In the genomic region with DNA sequence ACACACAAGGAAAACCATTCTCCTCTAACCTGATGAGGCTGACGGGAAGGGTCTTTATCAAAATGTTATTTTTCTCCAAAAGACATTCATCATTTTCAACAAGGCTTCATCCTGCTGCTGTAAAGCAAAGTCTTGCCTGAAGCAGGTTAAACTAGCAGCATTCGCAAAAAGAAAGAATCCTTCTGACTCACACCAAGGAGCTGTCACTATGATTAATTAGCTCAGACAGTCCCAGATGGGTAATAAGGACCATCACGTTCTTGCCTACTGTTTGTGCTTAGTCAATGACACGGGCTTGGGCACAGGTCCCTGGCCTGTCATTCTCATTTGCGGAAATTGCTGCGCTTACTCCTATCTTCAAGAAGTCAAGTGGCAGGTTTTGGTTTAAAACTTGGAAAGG, we compare ENCODE assay signal across 16 cellular contexts.
"Had no signal": no experiment of that assay in that cellular context is flagged by ENCODE, and none has a peak within 500 bp of the region (broad histone marks: within the 10 kb centered on the region; RNA-seq: fewer than 3 reads in every experiment).

No MANE protein-coding gene starts in this region.

- H3K36me3 Mint-ChIP-seq: natural killer cell treated with Interleukin-12 subunit alpha and Interleukin-12 subunit beta and Interleukin-15 and Interleukin-18, amount 100 ng/mL, for 72 hours; WTC11 had no signal

- H3K27me3 ChIP-seq: esophagus squamous epithelium, heart left ventricle, testis had no signal

- FAIRE-seq: islet of Langerhans had no signal

- H3K27ac ChIP-seq: heart left ventricle, testis had no signal

- H3K4me3 ChIP-seq: esophagus squamous epithelium, heart left ventricle, testis had no signal

- H3K9me3 Mint-ChIP-seq: natural killer cell treated with Interleukin-12 subunit alpha and Interleukin-12 subunit beta and Interleukin-15 and Interleukin-18, amount 100 ng/mL, for 72 hours; stimulated activated naive CD8-positive, alpha-beta T cell treated with anti-CD3 and anti-CD28 coated beads, Interleukin-15, Interleukin-2, amounts not matched to agents 100 ng/mL and 50 ng/mL, for 24 hours; T-helper 1 cell treated with Interleukin-12 subunit alpha and Interleukin-12 subunit beta and Interleukin-4 antibody, amounts not matched to agents 30 μg/mL and 1 μg/mL, for 36 hours; WTC11 had no signal

- DNase-seq: activated CD4-positive, alpha-beta T cell treated with anti-CD3 and anti-CD28 coated beads for 48 hours; activated CD8-positive, alpha-beta memory T cell treated with anti-CD3 and anti-CD28 coated beads, Interleukin-2, amount 50 U/mL, for 48 hours; activated CD8-positive, alpha-beta T cell treated with anti-CD3 and anti-CD28 coated beads, Interleukin-2, amount 10 ng/mL, durations not matched to agents 7 days and 5 days; central memory CD4-positive, alpha-beta T cell; dermis blood vessel endothelial cell; esophagus squamous epithelium; foreskin fibroblast; heart left ventricle; stimulated activated CD4-positive, alpha-beta T cell treated with anti-CD3 and anti-CD28 coated beads, Interleukin-4, amount 100 ng/mL, for 24 hours; testis had no signal

- H3K4me3 Mint-ChIP-seq: activated CD8-positive, alpha-beta T cell treated with anti-CD3 and anti-CD28 coated beads, Interleukin-2, amount 10 ng/mL, durations not matched to agents 7 days and 5 days; natural killer cell treated with Interleukin-12 subunit alpha and Interleukin-12 subunit beta and Interleukin-15 and Interleukin-18, amount 100 ng/mL, for 72 hours; stimulated activated naive CD8-positive, alpha-beta T cell treated with anti-CD3 and anti-CD28 coated beads, Interleukin-15, Interleukin-2, amounts not matched to agents 100 ng/mL and 50 ng/mL, for 24 hours; T-helper 1 cell treated with Interleukin-12 subunit alpha and Interleukin-12 subunit beta and Interleukin-4 antibody, amounts not matched to agents 30 μg/mL and 1 μg/mL, for 36 hours; WTC11 had no signal

- H3K36me3 ChIP-seq: esophagus squamous epithelium, heart left ventricle had no signal

- H3K27ac Mint-ChIP-seq: activated CD8-positive, alpha-beta T cell treated with anti-CD3 and anti-CD28 coated beads, Interleukin-2, amount 10 ng/mL, durations not matched to agents 7 days and 5 days; natural killer cell treated with Interleukin-12 subunit alpha and Interleukin-12 subunit beta and Interleukin-15 and Interleukin-18, amount 100 ng/mL, for 72 hours; stimulated activated naive CD8-positive, alpha-beta T cell treated with anti-CD3 and anti-CD28 coated beads, Interleukin-15, Interleukin-2, amounts not matched to agents 100 ng/mL and 50 ng/mL, for 24 hours; T-helper 1 cell treated with Interleukin-12 subunit alpha and Interleukin-12 subunit beta and Interleukin-4 antibody, amounts not matched to agents 30 μg/mL and 1 μg/mL, for 36 hours had no signal

- H3K4me1 ChIP-seq: heart left ventricle, testis had no signal

- H3K9me3 ChIP-seq: esophagus squamous epithelium, testis had no signal

- ATAC-seq: activated CD8-positive, alpha-beta T cell treated with anti-CD3 and anti-CD28 coated beads, Interleukin-2, amount 10 ng/mL, durations not matched to agents 7 days and 5 days; heart left ventricle; left lobe of liver; natural killer cell treated with Interleukin-12 subunit alpha and Interleukin-12 subunit beta and Interleukin-15 and Interleukin-18, amount 100 ng/mL, for 72 hours; WTC11 had no signal
